In genomic region chr17:2336215-2337151, GRCh38 we compare ENCODE assay signal across 1 cellular context.
TF ChIP-seq lines count a peak whose summit lies in the region.

Gene TSR1 (minus strand): TSS chr17:2336457. CDS start chr17:2336427, 30 bp downstream.

TF ChIP-seq in WTC11, 78 proteins besides CTCF, POLR2A, EP300 and RAD21 (continued from another document):
- TF ChIP-seq, protein P1, sequence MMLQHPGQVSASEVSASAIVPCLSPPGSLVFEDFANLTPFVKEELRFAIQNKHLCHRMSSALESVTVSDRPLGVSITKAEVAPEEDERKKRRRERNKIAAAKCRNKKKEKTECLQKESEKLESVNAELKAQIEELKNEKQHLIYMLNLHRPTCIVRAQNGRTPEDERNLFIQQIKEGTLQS (CRISPR knock-in tag; conservative IDR thresholded peaks at IDR 0.05) = no peak
- TF ChIP-seq EMX1 (CRISPR knock-in tag; IDR thresholded peaks at IDR 0.05) (no peak), ZNF219 (CRISPR knock-in tag; IDR thresholded peaks at IDR 0.05; ENCODE audit: borderline replicate concordance) (no peak), ZNF317 (CRISPR knock-in tag; IDR thresholded peaks at IDR 0.05; ENCODE audit: borderline replicate concordance, low read depth) (no peak), ESRRA (CRISPR knock-in tag; IDR thresholded peaks at IDR 0.05; ENCODE audit: borderline replicate concordance) (no peak), IRF2 (CRISPR knock-in tag; IDR thresholded peaks at IDR 0.05; ENCODE audit: borderline replicate concordance, low read depth) (no peak), PREB (CRISPR knock-in tag; IDR thresholded peaks at IDR 0.05; ENCODE audit: borderline replicate concordance) (no peak), GTF2I (CRISPR knock-in tag; conservative IDR thresholded peaks at IDR 0.05) (no peak), GRHL2 (CRISPR knock-in tag; IDR thresholded peaks at IDR 0.05; ENCODE audit: insufficient replicate concordance, severe bottlenecking) (no peak), SMAD4 (CRISPR knock-in tag; IDR thresholded peaks at IDR 0.05) (no peak)
- TF ChIP-seq, protein P2, sequence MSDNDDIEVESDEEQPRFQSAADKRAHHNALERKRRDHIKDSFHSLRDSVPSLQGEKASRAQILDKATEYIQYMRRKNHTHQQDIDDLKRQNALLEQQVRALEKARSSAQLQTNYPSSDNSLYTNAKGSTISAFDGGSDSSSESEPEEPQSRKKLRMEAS (CRISPR knock-in tag; IDR thresholded peaks at IDR 0.05) = peak; percentile 98
- TF ChIP-seq, protein P3, sequence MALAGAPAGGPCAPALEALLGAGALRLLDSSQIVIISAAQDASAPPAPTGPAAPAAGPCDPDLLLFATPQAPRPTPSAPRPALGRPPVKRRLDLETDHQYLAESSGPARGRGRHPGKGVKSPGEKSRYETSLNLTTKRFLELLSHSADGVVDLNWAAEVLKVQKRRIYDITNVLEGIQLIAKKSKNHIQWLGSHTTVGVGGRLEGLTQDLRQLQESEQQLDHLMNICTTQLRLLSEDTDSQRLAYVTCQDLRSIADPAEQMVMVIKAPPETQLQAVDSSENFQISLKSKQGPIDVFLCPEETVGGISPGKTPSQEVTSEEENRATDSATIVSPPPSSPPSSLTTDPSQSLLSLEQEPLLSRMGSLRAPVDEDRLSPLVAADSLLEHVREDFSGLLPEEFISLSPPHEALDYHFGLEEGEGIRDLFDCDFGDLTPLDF (CRISPR knock-in tag; IDR thresholded peaks at IDR 0.05) = peak; percentile 86
- TF ChIP-seq, protein P4, sequence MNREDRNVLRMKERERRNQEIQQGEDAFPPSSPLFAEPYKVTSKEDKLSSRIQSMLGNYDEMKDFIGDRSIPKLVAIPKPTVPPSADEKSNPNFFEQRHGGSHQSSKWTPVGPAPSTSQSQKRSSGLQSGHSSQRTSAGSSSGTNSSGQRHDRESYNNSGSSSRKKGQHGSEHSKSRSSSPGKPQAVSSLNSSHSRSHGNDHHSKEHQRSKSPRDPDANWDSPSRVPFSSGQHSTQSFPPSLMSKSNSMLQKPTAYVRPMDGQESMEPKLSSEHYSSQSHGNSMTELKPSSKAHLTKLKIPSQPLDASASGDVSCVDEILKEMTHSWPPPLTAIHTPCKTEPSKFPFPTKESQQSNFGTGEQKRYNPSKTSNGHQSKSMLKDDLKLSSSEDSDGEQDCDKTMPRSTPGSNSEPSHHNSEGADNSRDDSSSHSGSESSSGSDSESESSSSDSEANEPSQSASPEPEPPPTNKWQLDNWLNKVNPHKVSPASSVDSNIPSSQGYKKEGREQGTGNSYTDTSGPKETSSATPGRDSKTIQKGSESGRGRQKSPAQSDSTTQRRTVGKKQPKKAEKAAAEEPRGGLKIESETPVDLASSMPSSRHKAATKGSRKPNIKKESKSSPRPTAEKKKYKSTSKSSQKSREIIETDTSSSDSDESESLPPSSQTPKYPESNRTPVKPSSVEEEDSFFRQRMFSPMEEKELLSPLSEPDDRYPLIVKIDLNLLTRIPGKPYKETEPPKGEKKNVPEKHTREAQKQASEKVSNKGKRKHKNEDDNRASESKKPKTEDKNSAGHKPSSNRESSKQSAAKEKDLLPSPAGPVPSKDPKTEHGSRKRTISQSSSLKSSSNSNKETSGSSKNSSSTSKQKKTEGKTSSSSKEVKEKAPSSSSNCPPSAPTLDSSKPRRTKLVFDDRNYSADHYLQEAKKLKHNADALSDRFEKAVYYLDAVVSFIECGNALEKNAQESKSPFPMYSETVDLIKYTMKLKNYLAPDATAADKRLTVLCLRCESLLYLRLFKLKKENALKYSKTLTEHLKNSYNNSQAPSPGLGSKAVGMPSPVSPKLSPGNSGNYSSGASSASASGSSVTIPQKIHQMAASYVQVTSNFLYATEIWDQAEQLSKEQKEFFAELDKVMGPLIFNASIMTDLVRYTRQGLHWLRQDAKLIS (CRISPR knock-in tag; IDR thresholded peaks at IDR 0.05; ENCODE audit: borderline replicate concordance) = 0 out of 2 replicates have a peak, but pooled peaks have one; percentile 87
- TF ChIP-seq, protein P5, sequence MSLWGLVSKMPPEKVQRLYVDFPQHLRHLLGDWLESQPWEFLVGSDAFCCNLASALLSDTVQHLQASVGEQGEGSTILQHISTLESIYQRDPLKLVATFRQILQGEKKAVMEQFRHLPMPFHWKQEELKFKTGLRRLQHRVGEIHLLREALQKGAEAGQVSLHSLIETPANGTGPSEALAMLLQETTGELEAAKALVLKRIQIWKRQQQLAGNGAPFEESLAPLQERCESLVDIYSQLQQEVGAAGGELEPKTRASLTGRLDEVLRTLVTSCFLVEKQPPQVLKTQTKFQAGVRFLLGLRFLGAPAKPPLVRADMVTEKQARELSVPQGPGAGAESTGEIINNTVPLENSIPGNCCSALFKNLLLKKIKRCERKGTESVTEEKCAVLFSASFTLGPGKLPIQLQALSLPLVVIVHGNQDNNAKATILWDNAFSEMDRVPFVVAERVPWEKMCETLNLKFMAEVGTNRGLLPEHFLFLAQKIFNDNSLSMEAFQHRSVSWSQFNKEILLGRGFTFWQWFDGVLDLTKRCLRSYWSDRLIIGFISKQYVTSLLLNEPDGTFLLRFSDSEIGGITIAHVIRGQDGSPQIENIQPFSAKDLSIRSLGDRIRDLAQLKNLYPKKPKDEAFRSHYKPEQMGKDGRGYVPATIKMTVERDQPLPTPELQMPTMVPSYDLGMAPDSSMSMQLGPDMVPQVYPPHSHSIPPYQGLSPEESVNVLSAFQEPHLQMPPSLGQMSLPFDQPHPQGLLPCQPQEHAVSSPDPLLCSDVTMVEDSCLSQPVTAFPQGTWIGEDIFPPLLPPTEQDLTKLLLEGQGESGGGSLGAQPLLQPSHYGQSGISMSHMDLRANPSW (CRISPR knock-in tag; conservative IDR thresholded peaks at IDR 0.05; ENCODE audit: low read depth) = no peak
- TF ChIP-seq, protein P6, sequence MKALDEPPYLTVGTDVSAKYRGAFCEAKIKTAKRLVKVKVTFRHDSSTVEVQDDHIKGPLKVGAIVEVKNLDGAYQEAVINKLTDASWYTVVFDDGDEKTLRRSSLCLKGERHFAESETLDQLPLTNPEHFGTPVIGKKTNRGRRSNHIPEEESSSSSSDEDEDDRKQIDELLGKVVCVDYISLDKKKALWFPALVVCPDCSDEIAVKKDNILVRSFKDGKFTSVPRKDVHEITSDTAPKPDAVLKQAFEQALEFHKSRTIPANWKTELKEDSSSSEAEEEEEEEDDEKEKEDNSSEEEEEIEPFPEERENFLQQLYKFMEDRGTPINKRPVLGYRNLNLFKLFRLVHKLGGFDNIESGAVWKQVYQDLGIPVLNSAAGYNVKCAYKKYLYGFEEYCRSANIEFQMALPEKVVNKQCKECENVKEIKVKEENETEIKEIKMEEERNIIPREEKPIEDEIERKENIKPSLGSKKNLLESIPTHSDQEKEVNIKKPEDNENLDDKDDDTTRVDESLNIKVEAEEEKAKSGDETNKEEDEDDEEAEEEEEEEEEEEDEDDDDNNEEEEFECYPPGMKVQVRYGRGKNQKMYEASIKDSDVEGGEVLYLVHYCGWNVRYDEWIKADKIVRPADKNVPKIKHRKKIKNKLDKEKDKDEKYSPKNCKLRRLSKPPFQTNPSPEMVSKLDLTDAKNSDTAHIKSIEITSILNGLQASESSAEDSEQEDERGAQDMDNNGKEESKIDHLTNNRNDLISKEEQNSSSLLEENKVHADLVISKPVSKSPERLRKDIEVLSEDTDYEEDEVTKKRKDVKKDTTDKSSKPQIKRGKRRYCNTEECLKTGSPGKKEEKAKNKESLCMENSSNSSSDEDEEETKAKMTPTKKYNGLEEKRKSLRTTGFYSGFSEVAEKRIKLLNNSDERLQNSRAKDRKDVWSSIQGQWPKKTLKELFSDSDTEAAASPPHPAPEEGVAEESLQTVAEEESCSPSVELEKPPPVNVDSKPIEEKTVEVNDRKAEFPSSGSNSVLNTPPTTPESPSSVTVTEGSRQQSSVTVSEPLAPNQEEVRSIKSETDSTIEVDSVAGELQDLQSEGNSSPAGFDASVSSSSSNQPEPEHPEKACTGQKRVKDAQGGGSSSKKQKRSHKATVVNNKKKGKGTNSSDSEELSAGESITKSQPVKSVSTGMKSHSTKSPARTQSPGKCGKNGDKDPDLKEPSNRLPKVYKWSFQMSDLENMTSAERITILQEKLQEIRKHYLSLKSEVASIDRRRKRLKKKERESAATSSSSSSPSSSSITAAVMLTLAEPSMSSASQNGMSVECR (CRISPR knock-in tag; IDR thresholded peaks at IDR 0.05; ENCODE audit: borderline replicate concordance) = peak; percentile 93
